In the genomic region with DNA sequence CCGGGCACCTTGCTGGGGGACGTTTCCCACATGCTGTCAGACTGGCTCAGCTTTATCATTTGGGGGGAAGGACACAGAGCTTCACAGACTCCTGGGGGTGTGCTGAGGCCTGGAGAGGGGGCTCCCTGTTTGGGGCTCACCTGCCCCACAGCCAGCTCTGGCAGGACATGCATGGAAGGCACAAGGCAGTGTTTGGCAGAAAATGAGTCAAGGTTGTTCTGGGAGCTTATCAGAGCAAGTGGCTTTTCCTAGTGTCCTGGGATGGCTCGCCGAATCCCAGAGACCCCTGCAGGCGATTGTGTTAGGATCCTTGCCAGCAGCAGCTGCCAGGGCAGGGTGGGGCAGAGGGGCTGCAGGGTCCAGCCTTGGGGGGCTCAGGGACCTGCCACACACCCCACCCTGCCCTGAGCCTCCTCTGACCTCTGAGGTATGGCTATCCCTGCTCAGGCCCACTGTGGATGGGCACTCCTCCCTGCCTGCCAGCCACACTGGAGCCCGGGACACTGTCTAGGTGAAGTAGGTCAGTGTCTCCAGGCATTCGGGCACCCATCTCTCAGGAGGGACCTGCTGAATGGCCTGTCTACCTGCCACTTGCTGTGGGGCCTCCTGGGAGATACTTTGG, we compare ENCODE assay signal across 1 cellular context.
TF ChIP-seq lines count a peak whose summit lies in the region.

No MANE protein-coding gene starts in this region.

TF ChIP-seq in GM23338, 12 proteins besides CTCF, POLR2A, EP300 and RAD21 (continued from another document):
- TF ChIP-seq ZNF462 (CRISPR knock-in tag; IDR thresholded peaks at IDR 0.05) (no peak), CREB1 (CRISPR knock-in tag; IDR thresholded peaks at IDR 0.05; ENCODE audit: low read depth) (no peak), STAT1 (IDR thresholded peaks at IDR 0.05; ENCODE audit: unreplicated experiment) (no peak), ZNF331 (CRISPR knock-in tag; IDR thresholded peaks at IDR 0.05; ENCODE audit: low read depth) (no peak), ZNF114 (CRISPR knock-in tag; IDR thresholded peaks at IDR 0.05) (no peak), ETS1 (IDR thresholded peaks at IDR 0.05) (no peak), POLR2AphosphoS5 (IDR thresholded peaks at IDR 0.05; ENCODE audit: low read depth) (no peak), EZH2phosphoT487 (IDR thresholded peaks at IDR 0.05; ENCODE audit: unreplicated experiment) (no peak), EZH2 (IDR thresholded peaks at IDR 0.05; ENCODE audit: low read depth, unreplicated experiment) (no peak)
- TF ChIP-seq, protein P1, sequence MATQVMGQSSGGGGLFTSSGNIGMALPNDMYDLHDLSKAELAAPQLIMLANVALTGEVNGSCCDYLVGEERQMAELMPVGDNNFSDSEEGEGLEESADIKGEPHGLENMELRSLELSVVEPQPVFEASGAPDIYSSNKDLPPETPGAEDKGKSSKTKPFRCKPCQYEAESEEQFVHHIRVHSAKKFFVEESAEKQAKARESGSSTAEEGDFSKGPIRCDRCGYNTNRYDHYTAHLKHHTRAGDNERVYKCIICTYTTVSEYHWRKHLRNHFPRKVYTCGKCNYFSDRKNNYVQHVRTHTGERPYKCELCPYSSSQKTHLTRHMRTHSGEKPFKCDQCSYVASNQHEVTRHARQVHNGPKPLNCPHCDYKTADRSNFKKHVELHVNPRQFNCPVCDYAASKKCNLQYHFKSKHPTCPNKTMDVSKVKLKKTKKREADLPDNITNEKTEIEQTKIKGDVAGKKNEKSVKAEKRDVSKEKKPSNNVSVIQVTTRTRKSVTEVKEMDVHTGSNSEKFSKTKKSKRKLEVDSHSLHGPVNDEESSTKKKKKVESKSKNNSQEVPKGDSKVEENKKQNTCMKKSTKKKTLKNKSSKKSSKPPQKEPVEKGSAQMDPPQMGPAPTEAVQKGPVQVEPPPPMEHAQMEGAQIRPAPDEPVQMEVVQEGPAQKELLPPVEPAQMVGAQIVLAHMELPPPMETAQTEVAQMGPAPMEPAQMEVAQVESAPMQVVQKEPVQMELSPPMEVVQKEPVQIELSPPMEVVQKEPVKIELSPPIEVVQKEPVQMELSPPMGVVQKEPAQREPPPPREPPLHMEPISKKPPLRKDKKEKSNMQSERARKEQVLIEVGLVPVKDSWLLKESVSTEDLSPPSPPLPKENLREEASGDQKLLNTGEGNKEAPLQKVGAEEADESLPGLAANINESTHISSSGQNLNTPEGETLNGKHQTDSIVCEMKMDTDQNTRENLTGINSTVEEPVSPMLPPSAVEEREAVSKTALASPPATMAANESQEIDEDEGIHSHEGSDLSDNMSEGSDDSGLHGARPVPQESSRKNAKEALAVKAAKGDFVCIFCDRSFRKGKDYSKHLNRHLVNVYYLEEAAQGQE (IDR thresholded peaks at IDR 0.05; ENCODE audit: unreplicated experiment), result no peak
